In genomic region chr6:33707771-33708170, GRCh38 we compare ENCODE assay signal across 24 cellular contexts. TPM values are rescaled to one million over a fixed set of nuclear protein-coding genes. Genes with fewer than 3 reads are reported as not detected.
DNase-seq lines count a peak whose midpoint lies in the region; ATAC-seq and TF ChIP-seq lines count a peak whose summit lies in the region.
"Had no signal": no experiment of that assay in that cellular context is flagged by ENCODE, and none has a peak within 500 bp of the region (broad histone marks: within the 10 kb centered on the region; RNA-seq: fewer than 3 reads in every experiment).

No MANE protein-coding gene starts in this region.

- POLR2A ChIA-PET in OCI-LY7 (lab: Charles Lee): interaction anchor here (1.1 kb wide), 1 partner anchor 10 kb away, joined by 3 read pairs; no protein-coding TSS in a partner anchor

- no peak overlapping the region for H2AFZ ChIP-seq in OCI-LY7 (ENCODE audit: low read length)
- H2AFZ ChIP-seq: GM23248, PC-9 had no signal

- BruUV-seq in OCI-LY7 (replicated peaks; lab: Mats Ljungman, UMichigan): TSS peak; percentile 25

- peak overlapping the region in 4 of 10 donors; percentile 82 to 95 (median 92) for H3K27ac ChIP-seq in heart right ventricle
- H3K27ac ChIP-seq in OCI-LY7 (ENCODE audit: low read depth, low read length, poor library complexity, severe bottlenecking): no peak overlapping the region
- H3K27ac ChIP-seq in spleen: no peak overlapping the region
- H3K27ac ChIP-seq: GM23248, HL-60, PC-9 had no signal

- CTCF ChIA-PET in OCI-LY7 (lab: Charles Lee; ENCODE audit: unreplicated experiment): interaction anchor here (1.0 kb wide), 1 partner anchor 60 kb away, joined by 3 read pairs; no protein-coding TSS in a partner anchor

- H3K9me2 ChIP-seq in OCI-LY7 (ENCODE audit: insufficient read depth, low read length): no peaks in the 10 kb centered on the region

- intact Hi-C loops in left cardiac atrium (cut with DNase I) (no loop called here), heart right ventricle (cut with DNase I) (loop anchor here in 1 of 10 donors (10.0 kb wide), 1 partner anchor 123 kb away; the partner anchor contains the start of gene BAK1), OCI-LY7 (cut with micrococcal nuclease; ENCODE audit: unreplicated experiment) (no loop called here), spleen (cut with DNase I; ENCODE audit: low total_unique reads) (no loop called here)

- H3K27me3 ChIP-seq in heart right ventricle: no peaks in the 10 kb centered on the region
- H3K27me3 ChIP-seq in spleen (replicated peaks in 1 of 7): no peaks in the 10 kb centered on the region
- H3K27me3 ChIP-seq: MG63 had no signal

- ATAC-seq in left cardiac atrium: no peak
- ATAC-seq in heart right ventricle: no peak
- no peak for ATAC-seq in GM18520 (IDR thresholded peaks at IDR 0.05; ENCODE audit: unreplicated experiment)
- ATAC-seq in HG03469 (IDR thresholded peaks at IDR 0.05; ENCODE audit: unreplicated experiment): no peak
- ATAC-seq: SK-N-SH treated with all-trans-retinoic acid at 6 μM for 48 hours had no signal

- H3K36me3 ChIP-seq in heart right ventricle (peaks cover 0 to 43% (median 0%) of the 10 kb centered on the region in 9 donors), OCI-LY7 (ENCODE audit: insufficient read depth, low read length) (peaks cover 50% of the 10 kb centered on the region), spleen (peaks cover 0 to 40% (median 5%) of the 10 kb centered on the region in 6 donors)

- H3K4me1 ChIP-seq in heart right ventricle: peaks cover 6 to 48% (median 33%) of the 10 kb centered on the region in 9 donors
- peaks cover 35% of the 10 kb centered on the region for H3K4me1 ChIP-seq in OCI-LY7 (ENCODE audit: insufficient read depth, low read length, poor library complexity, severe bottlenecking)
- peaks cover 16 to 65% (median 28%) of the 10 kb centered on the region in 6 donors for H3K4me1 ChIP-seq in spleen

- TF ChIP-seq POLR2A in NB4 (IDR thresholded peaks at IDR 0.05; ENCODE audit: extremely low read depth, insufficient read length) (no peak), spleen (IDR thresholded peaks at IDR 0.05) (no peak)

- peak; percentile 5 for DNase-seq in left cardiac atrium
- DNase-seq in heart right ventricle: no peak
- DNase-seq in NB4 (ENCODE audit: low read depth): peak; percentile 58
- no peak for DNase-seq in OCI-LY7 (ENCODE audit: low spot score)
- peak; percentile 20 for DNase-seq in spleen
- DNase-seq: Caco-2, GDM1, GM23248, HCEC 1CT, IMR-90, Kasumi-1, MG63, NCI-H1105, NCI-H345, NCI-H524 treated with DMSO at 0.1 percent for 48 hours, PC-9, SIG-M5 had no signal

- H3K4me3 ChIP-seq in heart right ventricle (no peak overlapping the region), NB4 (ENCODE audit: low read depth, low read length) (no peak overlapping the region), OCI-LY7 (ENCODE audit: low read depth, low read length, poor library complexity, severe bottlenecking) (no peak overlapping the region), spleen (no peak overlapping the region)
- H3K4me3 ChIP-seq: GM23248, MG63, PC-9 had no signal

- no peak overlapping the region for H3K4me2 ChIP-seq in OCI-LY7 (ENCODE audit: low read length)
- H3K4me2 ChIP-seq: PC-9 had no signal

- WGBS in heart right ventricle, 2 donors: 88 to 94% methylated on average over 5 of the region's 5 CpGs
- 88 to 91% (median 89%) methylated on average over 5 of the region's 5 CpGs for WGBS in spleen, 5 donors

- TF ChIP-seq CTCF in heart right ventricle (IDR thresholded peaks at IDR 0.05): no peak
- no peak for TF ChIP-seq CTCF in NB4 (IDR thresholded peaks at IDR 0.05; ENCODE audit: low read depth, low read length)
- no peak for TF ChIP-seq CTCF in OCI-LY7 (conservative IDR thresholded peaks at IDR 0.05; ENCODE audit: low read length)
- no peak for TF ChIP-seq CTCF in spleen (IDR thresholded peaks at IDR 0.05 in 8 of 11, conservative IDR thresholded peaks at IDR 0.05 in 3 of 11)

- H4K20me1 ChIP-seq in OCI-LY7 (ENCODE audit: insufficient read depth, low read length): no peaks in the 10 kb centered on the region

- H3K79me2 ChIP-seq in OCI-LY7 (ENCODE audit: insufficient read depth, low read depth, low read length): peaks cover 20% of the 10 kb centered on the region

- H3K9me3 ChIP-seq in heart right ventricle: no peaks in the 10 kb centered on the region
- H3K9me3 ChIP-seq in OCI-LY7 (ENCODE audit: low read length): no peaks in the 10 kb centered on the region
- H3K9me3 ChIP-seq in spleen: no peaks in the 10 kb centered on the region
- H3K9me3 ChIP-seq: Caco-2, MG63 had no signal

RNA-seq across cellular contexts. Expression of gene UQCC2, which starts 3.7 kb away (rescaled TPM):
- total RNA-seq in left cardiac atrium (100 to 1,000 TPM; 183 to 203 TPM), heart right ventricle (100 to 1,000 TPM; 222 to 328 (median 245) TPM), OCI-LY7 (2022) (85.3 and 88.2 TPM in 2 replicates), spleen (10 to 100 TPM in 6 of 7 donors, 1 to 10 TPM in 1; 8.7 to 34.8 (median 22.4) TPM)
- polyA plus RNA-seq in heart right ventricle (100 to 1,000 TPM; 200 to 598 TPM), spleen (10 to 100 TPM; 58.7 to 77.0 (median 66.4) TPM)
- 64.9 and 82.1 TPM in 2 replicates for total RNA-seq in OCI-LY7 (2014; rRNA removed; shearing (Covaris generic))

RNA-seq across cellular contexts. Expression of gene IP6K3, which starts 38.9 kb away (rescaled TPM):
- 10 to 100 TPM; 23.8 to 29.4 TPM for total RNA-seq in left cardiac atrium
- total RNA-seq in heart right ventricle: 10 to 100 TPM; 15.9 to 55.7 (median 27.5) TPM
- 10 to 100 TPM; 18.4 to 32.6 TPM for polyA plus RNA-seq in heart right ventricle
- total RNA-seq in OCI-LY7 (2014; rRNA removed; shearing (Covaris generic)): not detected in 2 replicates
- total RNA-seq in OCI-LY7 (2022): not detected in 2 replicates
- 1 to 10 TPM in 6 of 7 donors, under 1 TPM in 1; 0.70 to 5.8 (median 2.7) TPM for total RNA-seq in spleen
- under 1 TPM; 0.30 to 0.64 (median 0.36) TPM for polyA plus RNA-seq in spleen
- total RNA-seq: Daoy, GM23248, HT1080, PC-9 had no signal
- polyA plus RNA-seq: CD14-positive monocyte, GM23248 had no signal

Comparison
In these comparisons a context has a peak if more than half of its experiments do, and no peak if none do; other contexts are left out.
1. DNase-seq: peak in left cardiac atrium (single experiment), NB4 (single experiment) and spleen (single experiment); none in heart right ventricle (0 of 2) and OCI-LY7 (single experiment).